In genomic region chr19:1206733-1207301, GRCh38 we compare ENCODE assay signal across 6 cellular contexts. TPM values are rescaled to one million over a fixed set of nuclear protein-coding genes. Genes with fewer than 3 reads are reported as not detected.
DNase-seq lines count a peak whose midpoint lies in the region; ATAC-seq and TF ChIP-seq lines count a peak whose summit lies in the region.

No MANE protein-coding gene starts in this region.

- H3K4me3 Mint-ChIP-seq in activated CD4-positive, alpha-beta memory T cell treated with anti-CD3 and anti-CD28 coated beads for 36 hours, result peak overlapping the region; percentile 91
- H3K4me3 Mint-ChIP-seq in type B pancreatic cell, result peak overlapping the region; percentile 90

- ATAC-seq in HG03442 (IDR thresholded peaks at IDR 0.05; ENCODE audit: unreplicated experiment), result no peak

- peaks cover 32% of the 10 kb centered on the region for H3K4me1 Mint-ChIP-seq in activated CD4-positive, alpha-beta memory T cell treated with anti-CD3 and anti-CD28 coated beads for 36 hours (ENCODE audit: low read depth)
- H3K4me1 Mint-ChIP-seq in type B pancreatic cell (ENCODE audit: unreplicated experiment), result peaks cover 15% of the 10 kb centered on the region

- CTCF ChIA-PET in activated CD4-positive, alpha-beta memory T cell treated with anti-CD3 and anti-CD28 coated beads for 36 hours (lab: Charles Lee), result no interaction called here

- peak overlapping the region; percentile 81 for H3K27ac Mint-ChIP-seq in activated CD4-positive, alpha-beta memory T cell treated with anti-CD3 and anti-CD28 coated beads for 36 hours
- peak overlapping the region; percentile 87 for H3K27ac Mint-ChIP-seq in type B pancreatic cell

- peaks cover 20% of the 10 kb centered on the region for H3K36me3 Mint-ChIP-seq in activated CD4-positive, alpha-beta memory T cell treated with anti-CD3 and anti-CD28 coated beads for 36 hours
- peaks cover 3% of the 10 kb centered on the region for H3K36me3 Mint-ChIP-seq in type B pancreatic cell

- no peak for TF ChIP-seq CTCF in GM12865 (IDR thresholded peaks at IDR 0.05; ENCODE audit: insufficient read depth, low read depth, low read length, missing control alignments)
- no peak for TF ChIP-seq CTCF in type B pancreatic cell (conservative IDR thresholded peaks at IDR 0.05)

- intact Hi-C loops in activated CD4-positive, alpha-beta memory T cell treated with anti-CD3 and anti-CD28 coated beads for 36 hours (cut with micrococcal nuclease), result no loop called here

- H3K9me3 Mint-ChIP-seq in activated CD4-positive, alpha-beta memory T cell treated with anti-CD3 and anti-CD28 coated beads for 36 hours, result no peaks in the 10 kb centered on the region
- H3K9me3 Mint-ChIP-seq in type B pancreatic cell, result no peaks in the 10 kb centered on the region

- peak; percentile 53 for DNase-seq in GM12865 (ENCODE audit: low read depth)
- peak; percentile 51 for DNase-seq in activated CD4-positive, alpha-beta memory T cell treated with anti-CD3 and anti-CD28 coated beads for 36 hours
- DNase-seq in iris pigment epithelial cell (ENCODE audit: low read depth), result peak; percentile 40
- no peak for DNase-seq in type B pancreatic cell (ENCODE audit: extremely low spot score, unreplicated experiment)
- no peak for DNase-seq in KBM-7

- POLR2A ChIA-PET in activated CD4-positive, alpha-beta memory T cell treated with anti-CD3 and anti-CD28 coated beads for 36 hours (lab: Charles Lee), result interaction anchor here (1.0 kb wide), 1 partner anchor 93 kb away, joined by 3 read pairs; no protein-coding TSS in a partner anchor

- H3K4me3 ChIP-seq in GM12865 (ENCODE audit: low read depth, low read length), result peak overlapping the region; percentile 67

- in situ Hi-C loops in KBM-7 (cut with MboI; ENCODE audit: low pct_unique_long_range_greater_than_20kb, low sequenced_read_pairs), result no loop called here

- H3K27me3 Mint-ChIP-seq in activated CD4-positive, alpha-beta memory T cell treated with anti-CD3 and anti-CD28 coated beads for 36 hours, result no peaks in the 10 kb centered on the region
- H3K27me3 Mint-ChIP-seq in type B pancreatic cell, result no peaks in the 10 kb centered on the region

RNA-seq across cellular contexts. Expression of gene STK11, which starts 1.2 kb away (rescaled TPM):
- 10 to 100 TPM; 66.4 to 74.3 TPM for total RNA-seq in activated CD4-positive, alpha-beta memory T cell treated with anti-CD3 and anti-CD28 coated beads for 36 hours
- 59.9 and 64.8 TPM in 2 replicates for total RNA-seq in type B pancreatic cell (ENCODE audit: low replicate concordance)

RNA-seq across cellular contexts. Expression of gene CBARP, which starts 31.0 kb away (rescaled TPM):
- total RNA-seq in activated CD4-positive, alpha-beta memory T cell treated with anti-CD3 and anti-CD28 coated beads for 36 hours, result 1 to 10 TPM; 1.3 to 2.1 TPM
- total RNA-seq in type B pancreatic cell (ENCODE audit: low replicate concordance), result 8.9 and 10.8 TPM in 2 replicates

RNA-seq across cellular contexts. Expression of gene SBNO2, which starts 32.7 kb away (rescaled TPM):
- 100 to 1,000 TPM in 1 of 2 experiments, 10 to 100 TPM in 1; 96.9 to 110 TPM for total RNA-seq in activated CD4-positive, alpha-beta memory T cell treated with anti-CD3 and anti-CD28 coated beads for 36 hours
- 45.5 and 60.7 TPM in 2 replicates for total RNA-seq in type B pancreatic cell (ENCODE audit: low replicate concordance)

RNA-seq across cellular contexts. Expression of gene ATP5F1D, which starts 34.7 kb away (rescaled TPM):
- 100 to 1,000 TPM; 178 to 192 TPM for total RNA-seq in activated CD4-positive, alpha-beta memory T cell treated with anti-CD3 and anti-CD28 coated beads for 36 hours
- total RNA-seq in type B pancreatic cell (ENCODE audit: low replicate concordance), result 165 and 197 TPM in 2 replicates

RNA-seq across cellular contexts. Expression of gene MIDN, which starts 41.6 kb away (rescaled TPM):
- 10 to 100 TPM; 54.1 to 54.6 TPM for total RNA-seq in activated CD4-positive, alpha-beta memory T cell treated with anti-CD3 and anti-CD28 coated beads for 36 hours
- 122 and 127 TPM in 2 replicates for total RNA-seq in type B pancreatic cell (ENCODE audit: low replicate concordance)

Comparison
In these comparisons a context has a peak if more than half of its experiments do, and no peak if none do; other contexts are left out.
1. DNase-seq: peak in GM12865 (single experiment), activated CD4-positive, alpha-beta memory T cell treated with anti-CD3 and anti-CD28 coated beads for 36 hours (single experiment) and iris pigment epithelial cell (single experiment); none in type B pancreatic cell (single experiment) and KBM-7 (single experiment).